ENCODE assay signal across 31 cellular contexts in genomic region chr19:3852177-3852511, GRCh38. TPM values are rescaled to one million over a fixed set of nuclear protein-coding genes. Genes with fewer than 3 reads are reported as not detected.
"Had no signal": no experiment of that assay in that cellular context is flagged by ENCODE, and none has a peak within 500 bp of the region (broad histone marks: within the 10 kb centered on the region; RNA-seq: fewer than 3 reads in every experiment).

No MANE protein-coding gene starts in this region.

- H3K27me3 Mint-ChIP-seq: naive B cell; naive thymus-derived CD8-positive, alpha-beta T cell; natural killer cell treated with Interleukin-12 subunit alpha and Interleukin-12 subunit beta and Interleukin-15 and Interleukin-18, amount 100 ng/mL, for 72 hours; progenitor cell of endocrine pancreas; stimulated activated memory B cell treated with anti-CD40 and anti-IgM and Interleukin-4, amounts not matched to agents 10 μg/mL and 1 μg/mL and 100 μg/mL, for 72 hours; stimulated activated naive CD8-positive, alpha-beta T cell treated with anti-CD3 and anti-CD28 coated beads, Interleukin-15, amount 100 ng/mL, for 72 hours; type B pancreatic cell had no signal

- H3K4me1 Mint-ChIP-seq: naive thymus-derived CD8-positive, alpha-beta T cell; nephron progenitor cell; neural crest cell; stimulated activated naive CD8-positive, alpha-beta T cell treated with anti-CD3 and anti-CD28 coated beads, Interleukin-15, amount 100 ng/mL, for 72 hours had no signal

- H3K4me3 ChIP-seq: ovary, psoas muscle, skin epidermis, smooth muscle cell, spleen, thoracic aorta, thyroid gland, tibial nerve, upper lobe of right lung, uterus had no signal

- H3K36me3 Mint-ChIP-seq: natural killer cell treated with Interleukin-12 subunit alpha and Interleukin-12 subunit beta and Interleukin-15 and Interleukin-18, amount 100 ng/mL, for 72 hours had no signal

- H3K27ac Mint-ChIP-seq: naive thymus-derived CD8-positive, alpha-beta T cell; natural killer cell treated with Interleukin-12 subunit alpha and Interleukin-12 subunit beta and Interleukin-15 and Interleukin-18, amount 100 ng/mL, for 72 hours; nephron progenitor cell; progenitor cell of endocrine pancreas; stimulated activated memory B cell treated with anti-CD40 and anti-IgM and Interleukin-4, amounts not matched to agents 10 μg/mL and 1 μg/mL and 100 μg/mL, for 72 hours; type B pancreatic cell had no signal

- H3K4me1 ChIP-seq: parathyroid adenoma, psoas muscle, thyroid gland, tibial nerve, upper lobe of right lung, uterus had no signal

- H3K27ac ChIP-seq: neutrophil, ovary, parathyroid adenoma, psoas muscle, skin epidermis, spleen, thoracic aorta, thyroid gland, tibial nerve, upper lobe of right lung, uterus had no signal

- ATAC-seq: right cardiac atrium; sciatic nerve; stimulated activated memory B cell treated with anti-CD40 and anti-IgM and Interleukin-4, amounts not matched to agents 10 μg/mL and 1 μg/mL and 100 μg/mL, for 72 hours; stimulated activated naive CD8-positive, alpha-beta T cell treated with anti-CD3 and anti-CD28 coated beads, Interleukin-15, amount 100 ng/mL, for 72 hours; stimulated activated naive CD8-positive, alpha-beta T cell treated with anti-CD3 and anti-CD28 coated beads, Interleukin-15, Interleukin-2, amounts not matched to agents 100 U/mL and 50 U/mL, for 24 hours; upper lobe of right lung had no signal

- H3K9me3 ChIP-seq: neutrophil, thyroid gland had no signal

- DNase-seq: naive B cell; nephron progenitor cell; nucleus accumbens; ovary; posterior cingulate gyrus; psoas muscle; right cardiac atrium; spleen; stimulated activated CD4-positive, alpha-beta T cell treated with anti-CD3 and anti-CD28 coated beads, Interleukin-1b, Interleukin-23, amount 100 ng/mL, for 48 hours; stimulated activated naive CD8-positive, alpha-beta T cell treated with anti-CD3 and anti-CD28 coated beads, Interleukin-15, amount 100 ng/mL, for 72 hours; thyroid gland; upper lobe of right lung; uterus had no signal

- H3K9me3 Mint-ChIP-seq: natural killer cell treated with Interleukin-12 subunit alpha and Interleukin-12 subunit beta and Interleukin-15 and Interleukin-18, amount 100 ng/mL, for 72 hours had no signal

- H3K4me3 Mint-ChIP-seq: naive thymus-derived CD8-positive, alpha-beta T cell; natural killer cell treated with Interleukin-12 subunit alpha and Interleukin-12 subunit beta and Interleukin-15 and Interleukin-18, amount 100 ng/mL, for 72 hours; nephron progenitor cell; neural crest cell; stimulated activated memory B cell treated with anti-CD40 and anti-IgM and Interleukin-4, amounts not matched to agents 10 μg/mL and 1 μg/mL and 100 μg/mL, for 72 hours; stimulated activated naive CD8-positive, alpha-beta T cell treated with anti-CD3 and anti-CD28 coated beads, Interleukin-15, amount 100 ng/mL, for 72 hours; type B pancreatic cell had no signal

- H2AFZ ChIP-seq: parathyroid adenoma had no signal

- H3K4me2 ChIP-seq: smooth muscle cell had no signal

- H3K27me3 ChIP-seq: neutrophil, ovary, spleen, thyroid gland, upper lobe of right lung, uterus had no signal

- H3K36me3 ChIP-seq: neutrophil, ovary, spleen, thoracic aorta, thyroid gland, tibial nerve, upper lobe of right lung, uterus had no signal

- H3K79me2 ChIP-seq: parathyroid adenoma had no signal

- H3K9ac ChIP-seq: parathyroid adenoma had no signal

RNA-seq across cellular contexts. Expression of gene ZFR2, which starts 16.7 kb away (rescaled TPM):
- total RNA-seq: psoas muscle, subcutaneous adipose tissue, thoracic aorta, thyroid gland, tibial nerve, urinary bladder, uterus had no signal
- polyA plus RNA-seq: psoas muscle had no signal

RNA-seq across cellular contexts. Expression of gene ATCAY, which starts 28.3 kb away (rescaled TPM):
- total RNA-seq: naive thymus-derived CD8-positive, alpha-beta T cell; natural killer cell treated with Interleukin-12 subunit alpha and Interleukin-12 subunit beta and Interleukin-15 and Interleukin-18, amount 100 ng/mL, for 72 hours; omental fat pad; psoas muscle; renal cortical epithelial cell; right cardiac atrium; sciatic nerve; spleen; subcutaneous adipose tissue; thoracic aorta; tibial nerve; upper lobe of right lung had no signal
- polyA plus RNA-seq: ovary, spleen had no signal
